ENCODE assay signal across 8 cellular contexts in genomic region chr3:11642455-11643162, GRCh38. TPM values are rescaled to one million over a fixed set of nuclear protein-coding genes. Genes with fewer than 3 reads are reported as not detected.
DNase-seq lines count a peak whose midpoint lies in the region; ATAC-seq and TF ChIP-seq lines count a peak whose summit lies in the region.

No MANE protein-coding gene starts in this region.

- TF ChIP-seq CTCF in coronary artery (IDR thresholded peaks at IDR 0.05) (no peak), left lung (IDR thresholded peaks at IDR 0.05) (no peak)

- no peaks in the 10 kb centered on the region for H3K36me3 ChIP-seq in left lung

- H3K4me3 ChIP-seq in coronary artery = peak overlapping the region; percentile 89
- peak overlapping the region; percentile 61 to 63 for H3K4me3 ChIP-seq in left lung

- intact Hi-C loops in left lung (cut with DNase I) = no loop called here

- H3K27me3 ChIP-seq in left lung = no peaks in the 10 kb centered on the region

- H3K27ac ChIP-seq in coronary artery (peak overlapping the region; percentile 93 to 97), left lung (peak overlapping the region; percentile 96 to 97)

- DNase-seq in NCI-H2196 (lab: John Stamatoyannopoulos, UW; ENCODE audit: unreplicated experiment) = peak; percentile 2
- no peak for DNase-seq in NCI-H2196 treated with DMSO at 0.1 percent for 48 hours (lab: John Stamatoyannopoulos, UW; ENCODE audit: unreplicated experiment)
- DNase-seq in NCI-H2171 (lab: John Stamatoyannopoulos, UW) = peak; percentile 19
- peak; percentile 29 to 41 for DNase-seq in activated CD4-positive, alpha-beta T cell treated with anti-CD3 and anti-CD28 coated beads for 24 hours (ENCODE audit: low read depth in 2 of 2)
- DNase-seq in coronary artery (ENCODE audit: low spot score) = peak; percentile 87
- DNase-seq in left lung = peak; percentile 77 to 93
- DNase-seq in stimulated activated CD4-positive, alpha-beta T cell treated with anti-CD3 and anti-CD28 coated beads, Interleukin-4, amount 100 ng/mL, for 1 hour = peak; percentile 59

- peak; percentile 58 for ATAC-seq in HG02852 (IDR thresholded peaks at IDR 0.05; ENCODE audit: unreplicated experiment)
- peak; percentile 77 for ATAC-seq in left lung

- H3K9me3 ChIP-seq in left lung = no peaks in the 10 kb centered on the region

- peaks cover 4 to 49% of the 10 kb centered on the region in 2 donors for H3K4me1 ChIP-seq in left lung

RNA-seq across cellular contexts. Expression of gene VGLL4, which starts 1.1 kb away (rescaled TPM):
- total RNA-seq in left lung = 10 to 100 TPM; 40.2 to 54.5 TPM
